In the genomic region with DNA sequence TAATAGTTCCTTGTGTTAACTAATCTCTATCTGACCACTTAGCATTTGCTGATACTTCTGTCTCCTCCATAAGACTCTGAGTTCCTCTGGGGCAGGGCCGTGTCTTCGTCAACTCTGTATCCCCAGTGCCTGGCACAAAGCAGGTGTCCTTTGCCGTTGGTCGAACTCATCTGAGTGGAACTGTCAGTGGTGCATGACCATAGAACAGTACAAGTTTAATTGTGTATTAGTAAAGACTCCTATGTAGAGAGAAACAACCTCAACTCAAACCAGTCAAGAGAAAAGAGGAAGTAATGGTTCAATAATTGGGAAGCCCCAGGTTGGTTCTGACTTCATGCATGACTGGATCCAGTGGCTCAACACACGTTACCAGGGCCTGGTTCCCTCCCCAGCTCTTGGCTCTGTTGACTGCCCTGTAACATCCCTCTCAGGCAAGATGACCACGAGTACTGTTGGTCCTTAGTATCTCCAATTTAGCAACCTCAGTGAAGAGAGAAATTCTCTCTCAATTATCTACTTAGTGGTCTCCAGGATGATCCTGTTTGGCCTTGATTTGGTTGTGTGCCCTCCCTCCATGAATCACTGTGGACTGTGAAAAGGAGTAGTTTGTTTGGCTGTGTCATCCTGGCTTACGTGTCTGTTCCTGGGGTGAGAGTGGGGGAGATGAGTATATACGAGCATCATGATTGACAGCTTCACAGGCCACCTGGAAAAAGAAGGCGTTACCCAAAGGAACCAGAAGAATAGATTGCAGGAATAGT, we compare ENCODE assay signal across 8 cellular contexts. TPM values are rescaled to one million over a fixed set of nuclear protein-coding genes. Genes with fewer than 3 reads are reported as not detected.
A peak's percentile ranks its signal among the peaks of the same experiment; 100 is the strongest.
DNase-seq lines count a peak whose midpoint lies in the region; ATAC-seq lines count a peak whose summit lies in the region.

No MANE protein-coding gene starts in this region.

- peak; percentile 80 for DNase-seq in MV-4-11 (lab: John Stamatoyannopoulos, UW)
- DNase-seq in kidney glomerular epithelial cell (lab: John Stamatoyannopoulos, UW), result peak; percentile 98
- no peak for DNase-seq in stimulated activated CD4-positive, alpha-beta T cell treated with anti-CD3 and anti-CD28 coated beads, Interleukin-4, amount 100 ng/mL, for 4 hours
- DNase-seq in cerebellum (ENCODE audit: low spot score), result no peak
- no peak for DNase-seq in NCI-H1930 (lab: John Stamatoyannopoulos, UW)
- DNase-seq in GM03348 (ENCODE audit: low spot score), result no peak

- ATAC-seq in GM18511 (IDR thresholded peaks at IDR 0.05; ENCODE audit: unreplicated experiment) (peak; percentile 91), HG02610 (IDR thresholded peaks at IDR 0.05; ENCODE audit: unreplicated experiment) (peak; percentile 91)

RNA-seq across cellular contexts. Expression of gene MSH6, which starts 58.5 kb away (rescaled TPM):
- total RNA-seq in cerebellum, result 46.0 TPM

Comparison
In these comparisons a context has a peak if more than half of its experiments do, and no peak if none do; other contexts are left out.
1. DNase-seq: peak in MV-4-11 (single experiment) and kidney glomerular epithelial cell (single experiment); none in stimulated activated CD4-positive, alpha-beta T cell treated with anti-CD3 and anti-CD28 coated beads, Interleukin-4, amount 100 ng/mL, for 4 hours (0 of 2), cerebellum (single experiment), NCI-H1930 (0 of 2) and GM03348 (single experiment).